Comparison of ENCODE assay signal across 8 cellular contexts in the genomic region with DNA sequence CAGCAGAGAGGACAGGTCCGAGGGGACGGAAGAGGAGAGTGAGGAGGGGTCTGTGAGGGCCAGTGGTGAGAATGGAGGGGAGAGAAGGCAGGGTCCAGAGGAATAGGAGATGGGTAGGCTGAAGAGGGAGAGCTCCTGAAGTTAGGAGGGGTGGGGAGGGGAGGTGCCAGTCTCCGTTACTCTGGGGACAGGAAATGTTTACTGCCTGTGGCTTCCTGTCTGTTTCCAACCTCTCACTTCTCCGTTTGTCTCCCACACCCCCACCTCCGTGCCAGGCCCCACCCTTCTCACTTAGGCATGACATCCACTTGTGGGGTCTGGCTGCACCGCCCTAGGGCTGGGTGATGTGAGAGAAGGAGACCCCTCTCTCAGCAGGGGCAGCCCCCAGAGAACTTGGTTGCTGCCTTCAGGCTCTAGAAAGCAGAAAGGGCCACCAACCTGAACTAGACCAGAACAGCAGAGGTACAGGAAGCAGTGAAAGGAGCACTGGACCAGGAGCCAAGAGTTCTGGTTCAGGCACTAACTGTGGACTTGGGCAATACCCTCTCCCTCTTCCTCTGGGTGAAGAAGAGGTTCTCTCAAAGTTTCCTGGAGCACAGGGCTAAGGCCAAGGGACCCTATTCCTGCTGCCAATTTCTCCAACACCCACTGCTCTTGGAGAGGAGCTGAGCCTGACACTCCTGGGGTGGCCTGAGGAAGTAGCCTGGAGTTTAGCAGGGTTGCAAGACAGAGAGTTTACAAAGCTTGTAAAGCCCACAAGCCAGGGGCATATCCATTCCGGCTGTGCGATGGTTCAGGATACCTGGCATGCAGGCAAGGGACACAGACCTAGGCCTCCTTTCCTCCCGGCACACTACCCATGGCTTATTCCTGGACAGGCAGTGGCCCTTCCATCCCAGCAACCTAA. TPM values are rescaled to one million over a fixed set of nuclear protein-coding genes. Genes with fewer than 3 reads are reported as not detected.
DNase-seq lines count a peak whose midpoint lies in the region; ATAC-seq, FAIRE-seq and TF ChIP-seq lines count a peak whose summit lies in the region.

No MANE protein-coding gene starts in this region.

- no peaks in the 10 kb centered on the region for H3K27me3 Mint-ChIP-seq in activated naive CD4-positive, alpha-beta T cell treated with anti-CD3 and anti-CD28 coated beads, Interleukin-2, amount 10 ng/mL, durations not matched to agents 7 days and 5 days

- H3K36me3 Mint-ChIP-seq in activated naive CD4-positive, alpha-beta T cell treated with anti-CD3 and anti-CD28 coated beads, Interleukin-2, amount 10 ng/mL, durations not matched to agents 7 days and 5 days = peaks cover 50% of the 10 kb centered on the region

- FAIRE-seq in D721Med (lab: Jason Lieb, UNC) = no peak

- peak overlapping the region; percentile 74 for H3K4me3 Mint-ChIP-seq in activated naive CD4-positive, alpha-beta T cell treated with anti-CD3 and anti-CD28 coated beads, Interleukin-2, amount 10 ng/mL, durations not matched to agents 7 days and 5 days

- H3K9me3 ChIP-seq in SJSA1 (replicated peaks) = no peaks in the 10 kb centered on the region

- H3K4me1 ChIP-seq in SJSA1 (replicated peaks) = peaks cover 48% of the 10 kb centered on the region

- no peak overlapping the region for H3K4me3 ChIP-seq in SJSA1

- H3K9me3 Mint-ChIP-seq in activated naive CD4-positive, alpha-beta T cell treated with anti-CD3 and anti-CD28 coated beads, Interleukin-2, amount 10 ng/mL, durations not matched to agents 7 days and 5 days = no peaks in the 10 kb centered on the region

- peaks cover 67% of the 10 kb centered on the region for H3K4me1 Mint-ChIP-seq in activated naive CD4-positive, alpha-beta T cell treated with anti-CD3 and anti-CD28 coated beads, Interleukin-2, amount 10 ng/mL, durations not matched to agents 7 days and 5 days

- peak; percentile 46 for ATAC-seq in GM19463 (IDR thresholded peaks at IDR 0.05; ENCODE audit: unreplicated experiment)
- ATAC-seq in left lobe of liver = peak; percentile 52

- peak; percentile 57 to 76 for DNase-seq in SJSA1 (ENCODE audit: low read depth in 1 of 2, low spot score in 2 of 2)
- DNase-seq in activated naive CD4-positive, alpha-beta T cell treated with anti-CD3 and anti-CD28 coated beads, Interleukin-2, amount 10 ng/mL, durations not matched to agents 7 days and 5 days = peak; percentile 88
- DNase-seq in left lobe of liver (ENCODE audit: low spot score) = peak; percentile 79
- DNase-seq in stimulated activated CD8-positive, alpha-beta memory T cell treated with anti-CD3 and anti-CD28 coated beads, Interleukin-4, amount 100 ng/mL, for 4 hours (ENCODE audit: low read depth in 2 of 2, low spot score in 1 of 2) = peak; percentile 47 to 69
- no peak for DNase-seq in NCI-H1930 (lab: John Stamatoyannopoulos, UW)
- no peak for DNase-seq in GM19240 (ENCODE audit: insufficient read length, low spot score)
- no peak for DNase-seq in D721Med (ENCODE audit: insufficient read length, low spot score)

- no peak for TF ChIP-seq CTCF in D721Med (IDR thresholded peaks at IDR 0.05; ENCODE audit: insufficient read depth, missing control alignments)

- H3K27ac ChIP-seq in SJSA1 = peak overlapping the region; percentile 82

- CTCF ChIA-PET in activated naive CD4-positive, alpha-beta T cell treated with anti-CD3 and anti-CD28 coated beads, Interleukin-2, amount 10 ng/mL, durations not matched to agents 7 days and 5 days (lab: Charles Lee) = interaction anchor here (0.6 to 11.7 kb wide), 4 partner anchors 13 to 691 kb away, joined by 3 to 204 read pairs (median 48); no protein-coding TSS in a partner anchor

- no peaks in the 10 kb centered on the region for H3K27me3 ChIP-seq in SJSA1 (replicated peaks)

- H3K27ac Mint-ChIP-seq in activated naive CD4-positive, alpha-beta T cell treated with anti-CD3 and anti-CD28 coated beads, Interleukin-2, amount 10 ng/mL, durations not matched to agents 7 days and 5 days = peak overlapping the region; percentile 92

- H3K36me3 ChIP-seq in SJSA1 = peaks cover 44% of the 10 kb centered on the region

RNA-seq across cellular contexts. Expression of a gene that starts 5.5 kb away (rescaled TPM):
- total RNA-seq in SJSA1 (2014; rRNA removed; shearing (Covaris generic)) = 78.9 and 99.4 TPM in 2 replicates
- 29.2 TPM for total RNA-seq in left lobe of liver

RNA-seq across cellular contexts. Expression of a gene that starts 29.0 kb away (rescaled TPM):
- total RNA-seq in SJSA1 (2014; rRNA removed; shearing (Covaris generic)) = 0.31 and 0.42 TPM in 2 replicates
- total RNA-seq in left lobe of liver = 3.3 TPM

RNA-seq across cellular contexts. Expression of a gene that starts 49.3 kb away (rescaled TPM):
- total RNA-seq in SJSA1 (2014; rRNA removed; shearing (Covaris generic)) = not detected in 2 replicates
- total RNA-seq in left lobe of liver = not detected

RNA-seq across cellular contexts. Expression of a gene that starts 59.9 kb away (rescaled TPM):
- total RNA-seq in SJSA1 (2014; rRNA removed; shearing (Covaris generic)) = not detected in 2 replicates
- total RNA-seq in left lobe of liver = 0.45 TPM

Comparison
In these comparisons a context has a peak if more than half of its experiments do, and no peak if none do; other contexts are left out.
1. DNase-seq: peak in SJSA1 (2 of 2), activated naive CD4-positive, alpha-beta T cell treated with anti-CD3 and anti-CD28 coated beads, Interleukin-2, amount 10 ng/mL, durations not matched to agents 7 days and 5 days (single experiment), left lobe of liver (single experiment) and stimulated activated CD8-positive, alpha-beta memory T cell treated with anti-CD3 and anti-CD28 coated beads, Interleukin-4, amount 100 ng/mL, for 4 hours (2 of 2); none in NCI-H1930 (0 of 2), GM19240 (single experiment) and D721Med (single experiment).